Comparison of ENCODE assay signal across 1 cellular context in genomic region chr2:200812122-200813022, GRCh38.
TF ChIP-seq lines count a peak whose summit lies in the region.

No MANE protein-coding gene starts in this region.

TF ChIP-seq in HepG2, 621 proteins besides CTCF, POLR2A, EP300 and RAD21 (continued from another document and continues in another):
- no peak for TF ChIP-seq SNAPC4 (CRISPR knock-in tag; IDR thresholded peaks at IDR 0.05)
- TF ChIP-seq ZNF572 (CRISPR knock-in tag; IDR thresholded peaks at IDR 0.05) = 0 out of 2 replicates have a peak, but pooled peaks have one; percentile 61
- no peak for TF ChIP-seq MAFK (conservative IDR thresholded peaks at IDR 0.05 in 1 of 2, IDR thresholded peaks at IDR 0.05 in 1 of 2; ENCODE audit: low read length in 2 of 2)
- TF ChIP-seq ZNF543 (CRISPR knock-in tag; IDR thresholded peaks at IDR 0.05) = peak; percentile 62
- peak; percentile 3; the same call in 1 of the 2 replicates for TF ChIP-seq ZNF891 (CRISPR knock-in tag; IDR thresholded peaks at IDR 0.05)
- TF ChIP-seq ZNF367 (CRISPR knock-in tag; IDR thresholded peaks at IDR 0.05; ENCODE audit: borderline replicate concordance) = no peak; the same call in 1 of the 2 replicates
- TF ChIP-seq, protein P1, sequence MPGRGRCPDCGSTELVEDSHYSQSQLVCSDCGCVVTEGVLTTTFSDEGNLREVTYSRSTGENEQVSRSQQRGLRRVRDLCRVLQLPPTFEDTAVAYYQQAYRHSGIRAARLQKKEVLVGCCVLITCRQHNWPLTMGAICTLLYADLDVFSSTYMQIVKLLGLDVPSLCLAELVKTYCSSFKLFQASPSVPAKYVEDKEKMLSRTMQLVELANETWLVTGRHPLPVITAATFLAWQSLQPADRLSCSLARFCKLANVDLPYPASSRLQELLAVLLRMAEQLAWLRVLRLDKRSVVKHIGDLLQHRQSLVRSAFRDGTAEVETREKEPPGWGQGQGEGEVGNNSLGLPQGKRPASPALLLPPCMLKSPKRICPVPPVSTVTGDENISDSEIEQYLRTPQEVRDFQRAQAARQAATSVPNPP (CRISPR knock-in tag; IDR thresholded peaks at IDR 0.05) = no peak
- no peak for TF ChIP-seq ATF1 (CRISPR knock-in tag; IDR thresholded peaks at IDR 0.05)
- peak; percentile 60 for TF ChIP-seq ZNF546 (CRISPR knock-in tag; conservative IDR thresholded peaks at IDR 0.05)
- TF ChIP-seq, protein P2, sequence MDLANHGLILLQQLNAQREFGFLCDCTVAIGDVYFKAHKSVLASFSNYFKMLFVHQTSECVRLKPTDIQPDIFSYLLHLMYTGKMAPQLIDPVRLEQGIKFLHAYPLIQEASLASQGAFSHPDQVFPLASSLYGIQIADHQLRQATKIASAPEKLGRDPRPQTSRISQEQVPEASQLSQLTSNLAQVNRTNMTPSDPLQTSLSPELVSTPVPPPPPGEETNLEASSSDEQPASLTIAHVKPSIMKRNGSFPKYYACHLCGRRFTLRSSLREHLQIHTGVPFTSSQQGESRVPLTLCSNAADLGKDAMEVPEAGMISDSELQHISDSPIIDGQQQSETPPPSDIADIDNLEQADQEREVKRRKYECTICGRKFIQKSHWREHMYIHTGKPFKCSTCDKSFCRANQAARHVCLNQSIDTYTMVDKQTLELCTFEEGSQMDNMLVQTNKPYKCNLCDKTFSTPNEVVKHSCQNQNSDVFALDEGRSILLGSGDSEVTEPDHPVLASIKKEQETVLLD (CRISPR knock-in tag; IDR thresholded peaks at IDR 0.05; ENCODE audit: low read depth) = peak; percentile 23; the same call in 1 of the 2 replicates
- TF ChIP-seq ZEB1 (IDR thresholded peaks at IDR 0.05; ENCODE audit: insufficient replicate concordance, low read depth) = no peak
- TF ChIP-seq TP53 (CRISPR knock-in tag; conservative IDR thresholded peaks at IDR 0.05) = no peak
- TF ChIP-seq, protein P3, sequence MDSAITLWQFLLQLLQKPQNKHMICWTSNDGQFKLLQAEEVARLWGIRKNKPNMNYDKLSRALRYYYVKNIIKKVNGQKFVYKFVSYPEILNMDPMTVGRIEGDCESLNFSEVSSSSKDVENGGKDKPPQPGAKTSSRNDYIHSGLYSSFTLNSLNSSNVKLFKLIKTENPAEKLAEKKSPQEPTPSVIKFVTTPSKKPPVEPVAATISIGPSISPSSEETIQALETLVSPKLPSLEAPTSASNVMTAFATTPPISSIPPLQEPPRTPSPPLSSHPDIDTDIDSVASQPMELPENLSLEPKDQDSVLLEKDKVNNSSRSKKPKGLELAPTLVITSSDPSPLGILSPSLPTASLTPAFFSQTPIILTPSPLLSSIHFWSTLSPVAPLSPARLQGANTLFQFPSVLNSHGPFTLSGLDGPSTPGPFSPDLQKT (CRISPR knock-in tag; IDR thresholded peaks at IDR 0.05; ENCODE audit: borderline replicate concordance) = no peak
- no peak for TF ChIP-seq ZNF276 (CRISPR knock-in tag; IDR thresholded peaks at IDR 0.05; ENCODE audit: low read depth)
- TF ChIP-seq ARNT (IDR thresholded peaks at IDR 0.05) = no peak
- TF ChIP-seq SNAPC5 (CRISPR knock-in tag; IDR thresholded peaks at IDR 0.05; ENCODE audit: borderline replicate concordance) = 0 out of 2 replicates have a peak, but pooled peaks have one; percentile 27
- TF ChIP-seq ZFP90 (CRISPR knock-in tag; IDR thresholded peaks at IDR 0.05; ENCODE audit: borderline replicate concordance) = peak; percentile 39
- peak; percentile 64; the same call in 1 of the 2 replicates for TF ChIP-seq ZNF484 (CRISPR knock-in tag; IDR thresholded peaks at IDR 0.05; ENCODE audit: borderline replicate concordance, low read depth)
- TF ChIP-seq SUZ12 (IDR thresholded peaks at IDR 0.05; ENCODE audit: low read depth, low read length) = no peak
- TF ChIP-seq MEIS2 (CRISPR knock-in tag; IDR thresholded peaks at IDR 0.05) = no peak; the same call in 1 of the 2 replicates
- no peak for TF ChIP-seq MATR3 (CRISPR knock-in tag; IDR thresholded peaks at IDR 0.05)
- 0 out of 2 replicates have a peak, but pooled peaks have one; percentile 71 for TF ChIP-seq SNRNP70 (IDR thresholded peaks at IDR 0.05; ENCODE audit: low read depth, low read length)
- TF ChIP-seq DDIT3 (CRISPR knock-in tag; IDR thresholded peaks at IDR 0.05) = no peak
- TF ChIP-seq ZNF562 (CRISPR knock-in tag; IDR thresholded peaks at IDR 0.05; ENCODE audit: borderline replicate concordance) = 0 out of 2 replicates have a peak, but pooled peaks have one; percentile 19
- TF ChIP-seq ERF (CRISPR knock-in tag; IDR thresholded peaks at IDR 0.05) = peak; percentile 54; the same call in 1 of the 2 replicates
- no peak for TF ChIP-seq ZNF253 (CRISPR knock-in tag; IDR thresholded peaks at IDR 0.05; ENCODE audit: borderline replicate concordance)
- TF ChIP-seq, protein P4, sequence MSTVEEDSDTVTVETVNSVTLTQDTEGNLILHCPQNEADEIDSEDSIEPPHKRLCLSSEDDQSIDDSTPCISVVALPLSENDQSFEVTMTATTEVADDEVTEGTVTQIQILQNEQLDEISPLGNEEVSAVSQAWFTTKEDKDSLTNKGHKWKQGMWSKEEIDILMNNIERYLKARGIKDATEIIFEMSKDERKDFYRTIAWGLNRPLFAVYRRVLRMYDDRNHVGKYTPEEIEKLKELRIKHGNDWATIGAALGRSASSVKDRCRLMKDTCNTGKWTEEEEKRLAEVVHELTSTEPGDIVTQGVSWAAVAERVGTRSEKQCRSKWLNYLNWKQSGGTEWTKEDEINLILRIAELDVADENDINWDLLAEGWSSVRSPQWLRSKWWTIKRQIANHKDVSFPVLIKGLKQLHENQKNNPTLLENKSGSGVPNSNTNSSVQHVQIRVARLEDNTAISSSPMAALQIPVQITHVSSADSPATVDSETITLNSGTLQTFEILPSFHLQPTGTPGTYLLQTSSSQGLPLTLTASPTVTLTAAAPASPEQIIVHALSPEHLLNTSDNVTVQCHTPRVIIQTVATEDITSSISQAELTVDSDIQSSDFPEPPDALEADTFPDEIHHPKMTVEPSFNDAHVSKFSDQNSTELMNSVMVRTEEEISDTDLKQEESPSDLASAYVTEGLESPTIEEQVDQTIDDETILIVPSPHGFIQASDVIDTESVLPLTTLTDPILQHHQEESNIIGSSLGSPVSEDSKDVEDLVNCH (CRISPR knock-in tag; IDR thresholded peaks at IDR 0.05) = no peak
- TF ChIP-seq, protein P5, sequence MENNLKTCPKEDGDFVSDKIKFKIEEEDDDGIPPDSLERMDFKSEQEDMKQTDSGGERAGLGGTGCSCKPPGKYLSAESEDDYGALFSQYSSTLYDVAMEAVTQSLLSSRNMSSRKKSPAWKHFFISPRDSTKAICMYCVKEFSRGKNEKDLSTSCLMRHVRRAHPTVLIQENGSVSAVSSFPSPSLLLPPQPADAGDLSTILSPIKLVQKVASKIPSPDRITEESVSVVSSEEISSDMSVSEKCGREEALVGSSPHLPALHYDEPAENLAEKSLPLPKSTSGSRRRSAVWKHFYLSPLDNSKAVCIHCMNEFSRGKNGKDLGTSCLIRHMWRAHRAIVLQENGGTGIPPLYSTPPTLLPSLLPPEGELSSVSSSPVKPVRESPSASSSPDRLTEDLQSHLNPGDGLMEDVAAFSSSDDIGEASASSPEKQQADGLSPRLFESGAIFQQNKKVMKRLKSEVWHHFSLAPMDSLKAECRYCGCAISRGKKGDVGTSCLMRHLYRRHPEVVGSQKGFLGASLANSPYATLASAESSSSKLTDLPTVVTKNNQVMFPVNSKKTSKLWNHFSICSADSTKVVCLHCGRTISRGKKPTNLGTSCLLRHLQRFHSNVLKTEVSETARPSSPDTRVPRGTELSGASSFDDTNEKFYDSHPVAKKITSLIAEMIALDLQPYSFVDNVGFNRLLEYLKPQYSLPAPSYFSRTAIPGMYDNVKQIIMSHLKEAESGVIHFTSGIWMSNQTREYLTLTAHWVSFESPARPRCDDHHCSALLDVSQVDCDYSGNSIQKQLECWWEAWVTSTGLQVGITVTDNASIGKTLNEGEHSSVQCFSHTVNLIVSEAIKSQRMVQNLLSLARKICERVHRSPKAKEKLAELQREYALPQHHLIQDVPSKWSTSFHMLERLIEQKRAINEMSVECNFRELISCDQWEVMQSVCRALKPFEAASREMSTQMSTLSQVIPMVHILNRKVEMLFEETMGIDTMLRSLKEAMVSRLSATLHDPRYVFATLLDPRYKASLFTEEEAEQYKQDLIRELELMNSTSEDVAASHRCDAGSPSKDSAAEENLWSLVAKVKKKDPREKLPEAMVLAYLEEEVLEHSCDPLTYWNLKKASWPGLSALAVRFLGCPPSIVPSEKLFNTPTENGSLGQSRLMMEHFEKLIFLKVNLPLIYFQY (CRISPR knock-in tag; IDR thresholded peaks at IDR 0.05; ENCODE audit: borderline replicate concordance) = no peak; the same call in none of the 2 replicates
- no peak for TF ChIP-seq ZNF251 (CRISPR knock-in tag; IDR thresholded peaks at IDR 0.05)
- no peak for TF ChIP-seq ZNF83 (CRISPR knock-in tag; IDR thresholded peaks at IDR 0.05; ENCODE audit: borderline replicate concordance)
- TF ChIP-seq GATAD1 (CRISPR knock-in tag; IDR thresholded peaks at IDR 0.05) = peak; percentile 79
- no peak for TF ChIP-seq NR1H2 (CRISPR knock-in tag; IDR thresholded peaks at IDR 0.05; ENCODE audit: borderline replicate concordance, low read depth)
- TF ChIP-seq ZFP41 (CRISPR knock-in tag; IDR thresholded peaks at IDR 0.05; ENCODE audit: borderline replicate concordance) = no peak
- TF ChIP-seq ZNF670 (CRISPR knock-in tag; IDR thresholded peaks at IDR 0.05; ENCODE audit: borderline replicate concordance) = peak; percentile 7; the same call in 1 of the 2 replicates
- 0 out of 2 replicates have a peak, but pooled peaks have one; percentile 40 for TF ChIP-seq SIN3B (IDR thresholded peaks at IDR 0.05; ENCODE audit: low read length)
- no peak for TF ChIP-seq PAF1 (CRISPR knock-in tag; IDR thresholded peaks at IDR 0.05)
- TF ChIP-seq ZNF260 (CRISPR knock-in tag; IDR thresholded peaks at IDR 0.05; ENCODE audit: borderline replicate concordance, low read depth) = no peak
- peak; percentile 86 for TF ChIP-seq HDAC2 (CRISPR knock-in tag; IDR thresholded peaks at IDR 0.05)
- TF ChIP-seq ZFP1 (CRISPR knock-in tag; IDR thresholded peaks at IDR 0.05) = no peak
- TF ChIP-seq HHEX (CRISPR knock-in tag; IDR thresholded peaks at IDR 0.05) = no peak
- TF ChIP-seq ETS1 (CRISPR knock-in tag; IDR thresholded peaks at IDR 0.05) = no peak
- no peak for TF ChIP-seq ZNF207 (IDR thresholded peaks at IDR 0.05; ENCODE audit: borderline replicate concordance)
- no peak; the same call in 1 of the 2 replicates for TF ChIP-seq ZNF747 (CRISPR knock-in tag; IDR thresholded peaks at IDR 0.05; ENCODE audit: borderline replicate concordance)
